ENCODE assay signal across 16 cellular contexts in the genomic region with DNA sequence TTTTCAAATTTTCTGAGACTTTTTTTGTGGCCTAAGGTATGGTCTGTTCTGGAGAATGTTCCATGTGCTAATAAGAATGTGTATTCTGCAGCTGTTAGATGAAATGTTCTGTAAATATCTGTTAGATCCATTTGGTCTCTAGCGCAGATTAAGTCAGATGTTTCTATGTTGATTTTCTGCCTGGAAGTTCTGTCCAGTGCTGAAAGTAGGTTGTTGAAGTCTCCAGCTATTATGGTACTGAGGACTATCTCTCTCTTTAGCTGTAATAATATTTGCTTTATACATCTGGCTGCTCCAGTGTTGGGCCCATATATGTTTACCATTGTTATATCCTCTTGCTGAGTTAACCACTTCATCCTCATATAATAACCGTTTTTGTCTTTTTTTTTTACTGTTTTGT. TPM values are rescaled to one million over a fixed set of nuclear protein-coding genes. Genes with fewer than 3 reads are reported as not detected.
DNase-seq lines count a peak whose midpoint lies in the region; ATAC-seq and TF ChIP-seq lines count a peak whose summit lies in the region.
"Had no signal": no experiment of that assay in that cellular context is flagged by ENCODE, and none has a peak within 500 bp of the region (broad histone marks: within the 10 kb centered on the region; RNA-seq: fewer than 3 reads in every experiment).

No MANE protein-coding gene starts in this region.

- H2AFZ ChIP-seq in SK-N-SH (ENCODE audit: low read depth) (no peak overlapping the region), HCT116 (ENCODE audit: low read depth, low read length, poor library complexity, severe bottlenecking) (no peak overlapping the region)
- H2AFZ ChIP-seq: GM23338 had no signal

- TF ChIP-seq CTCF in SK-N-SH (IDR thresholded peaks at IDR 0.05), result no peak
- no peak for TF ChIP-seq CTCF in HCT116 (IDR thresholded peaks at IDR 0.05 in 2 of 3, conservative IDR thresholded peaks at IDR 0.05 in 1 of 3; ENCODE audit: borderline replicate concordance in 1 of 3, insufficient read depth in 1 of 3, low read depth in 2 of 3, low read length in 2 of 3)

- H4K20me1 ChIP-seq in SK-N-SH (ENCODE audit: insufficient read depth) (no peaks in the 10 kb centered on the region), HCT116 (ENCODE audit: insufficient read depth) (no peaks in the 10 kb centered on the region)
- H4K20me1 ChIP-seq: BLaER1 had no signal

- H3F3A ChIP-seq in SK-N-SH (replicated peaks; ENCODE audit: insufficient read depth), result peaks cover 12% of the 10 kb centered on the region

- no peaks in the 10 kb centered on the region for H3K36me3 ChIP-seq in SK-N-SH (replicated peaks in 1 of 2; ENCODE audit: control insufficient read depth in 1 of 2, insufficient read depth in 2 of 2, low read length in 1 of 2)
- H3K36me3 ChIP-seq in HCT116 (ENCODE audit: control insufficient read depth in 1 of 2, insufficient read depth in 2 of 2, low read length in 2 of 2), result no peaks in the 10 kb centered on the region
- H3K36me3 ChIP-seq: BLaER1 had no signal

- intact Hi-C loops in HCT116 (cut with micrococcal nuclease), result no loop called here

- H3K9ac ChIP-seq in SK-N-SH, result no peak overlapping the region
- H3K9ac ChIP-seq in HCT116 (ENCODE audit: low read length), result no peak overlapping the region
- H3K9ac ChIP-seq: BLaER1 had no signal

- H3K79me2 ChIP-seq in SK-N-SH (ENCODE audit: insufficient read depth) (no peaks in the 10 kb centered on the region), HCT116 (ENCODE audit: insufficient read depth, low read length) (no peaks in the 10 kb centered on the region)

- TF ChIP-seq RAD21 in SK-N-SH (IDR thresholded peaks at IDR 0.05; ENCODE audit: low read length), result no peak
- TF ChIP-seq RAD21 in HCT116 (IDR thresholded peaks at IDR 0.05; ENCODE audit: low read depth), result no peak
- TF ChIP-seq RAD21 in Ishikawa (IDR thresholded peaks at IDR 0.05; ENCODE audit: low read depth), result no peak

- peaks cover 15% of the 10 kb centered on the region; the same call in 1 of the 2 replicates for H3K27me3 ChIP-seq in SK-N-SH (ENCODE audit: insufficient read depth)
- H3K27me3 ChIP-seq in HCT116 (ENCODE audit: insufficient read depth, low read length), result peaks cover 7% of the 10 kb centered on the region; the same call in 1 of the 2 replicates
- H3K27me3 ChIP-seq: BLaER1 had no signal

- POLR2A ChIA-PET in SK-N-SH (lab: Yijun Ruan, JAX), result no interaction called here
- POLR2A ChIA-PET in HCT116 (lab: Charles Lee), result no interaction called here

- no peak overlapping the region for H3K27ac ChIP-seq in SK-N-SH (ENCODE audit: low read depth in 2 of 2, low read length in 1 of 2)
- H3K27ac ChIP-seq in HCT116 (ENCODE audit: low read depth, low read length), result no peak overlapping the region
- H3K27ac ChIP-seq: BLaER1, C4-2B had no signal

- RAD21 ChIA-PET in HCT116 (lab: Charles Lee; ENCODE audit: low non-redundant PET in 1 of 2, low total read pairs in 2 of 2, uncharacterized antibody in 2 of 2, unreplicated experiment in 2 of 2), result no interaction called here

- WGBS in SK-N-SH (ENCODE audit: low lambda C conversion rate), result 25% methylated on average over 2 of the region's 2 CpGs

- H3K9me3 ChIP-seq in SK-N-SH, result no peaks in the 10 kb centered on the region
- no peaks in the 10 kb centered on the region for H3K9me3 ChIP-seq in HCT116 (ENCODE audit: control insufficient read depth in 1 of 2, insufficient read depth in 1 of 2, low read depth in 1 of 2, low read length in 2 of 2)
- H3K9me3 ChIP-seq: BLaER1, Caco-2 had no signal

- BruUV-seq in HCT116 (replicated peaks; lab: Mats Ljungman, UMichigan), result no TSS peak

- H3K9me2 ChIP-seq in SK-N-SH (no peaks in the 10 kb centered on the region), HCT116 (ENCODE audit: insufficient read depth) (no peaks in the 10 kb centered on the region)

- no peak overlapping the region for H3K4me2 ChIP-seq in SK-N-SH
- H3K4me2 ChIP-seq in HCT116 (ENCODE audit: low read length), result no peak overlapping the region
- H3K4me2 ChIP-seq: BLaER1, GM23338 had no signal

- no peak for DNase-seq in SK-N-SH
- DNase-seq in HCT116 (ENCODE audit: low read depth, low spot score), result no peak
- no peak for DNase-seq in germinal center (ENCODE audit: low spot score)
- DNase-seq: Caco-2; CD4-positive, CD25-positive, alpha-beta regulatory T cell; CD8-positive, alpha-beta T cell; DMS153; DMS79 treated with DMSO at 0.1 percent for 48 hours; GF-D8; H9 had no signal

- H3K4me3 ChIP-seq in SK-N-SH (ENCODE audit: low read depth in 2 of 2, low read length in 1 of 2), result no peak overlapping the region
- no peak overlapping the region for H3K4me3 ChIP-seq in HCT116 (replicated peaks in 1 of 2; ENCODE audit: low read depth in 1 of 2, low read length in 2 of 2)
- H3K4me3 ChIP-seq: BLaER1, GM23338 had no signal

- CTCF ChIA-PET in SK-N-SH (lab: Yijun Ruan, JAX) (no interaction called here), HCT116 (lab: Charles Lee) (interaction anchor here (0.6 kb wide), 1 partner anchor 17 kb away, joined by 4 read pairs; no protein-coding TSS in a partner anchor)

- ATAC-seq in SK-N-SH treated with all-trans-retinoic acid at 6 μM for 48 hours, result no peak
- no peak for ATAC-seq in HCT116
- no peak for ATAC-seq in HG03025 (IDR thresholded peaks at IDR 0.05; ENCODE audit: low FRiP score, unreplicated experiment)
- ATAC-seq: CD8-positive, alpha-beta T cell; GM23338 had no signal

- H3K4me1 ChIP-seq in SK-N-SH (ENCODE audit: control insufficient read depth in 1 of 2, insufficient read depth in 2 of 2, low read depth in 1 of 2, low read length in 1 of 2), result no peaks in the 10 kb centered on the region
- H3K4me1 ChIP-seq in HCT116 (ENCODE audit: control insufficient read depth in 1 of 2, insufficient read depth in 2 of 2, low read length in 2 of 2), result no peaks in the 10 kb centered on the region
- H3K4me1 ChIP-seq: BLaER1, Caco-2 had no signal

- TF ChIP-seq POLR2A in HCT116 (IDR thresholded peaks at IDR 0.05; ENCODE audit: borderline replicate concordance, extremely low read depth, insufficient read depth, insufficient read length), result no peak

- TF ChIP-seq EP300 in SK-N-SH (IDR thresholded peaks at IDR 0.05; ENCODE audit: borderline replicate concordance in 1 of 2, low read depth in 1 of 2, low read length in 1 of 2) (no peak), Ishikawa (IDR thresholded peaks at IDR 0.05; ENCODE audit: borderline replicate concordance) (no peak)

TF ChIP-seq in SK-N-SH treated with all-trans-retinoic acid at 6 μM for 48 hours, 23 proteins besides CTCF, POLR2A, EP300 and RAD21 (continues in another document):
- TF ChIP-seq ZFP3 (CRISPR knock-in tag; IDR thresholded peaks at IDR 0.05), result no peak
- TF ChIP-seq, protein P1, sequence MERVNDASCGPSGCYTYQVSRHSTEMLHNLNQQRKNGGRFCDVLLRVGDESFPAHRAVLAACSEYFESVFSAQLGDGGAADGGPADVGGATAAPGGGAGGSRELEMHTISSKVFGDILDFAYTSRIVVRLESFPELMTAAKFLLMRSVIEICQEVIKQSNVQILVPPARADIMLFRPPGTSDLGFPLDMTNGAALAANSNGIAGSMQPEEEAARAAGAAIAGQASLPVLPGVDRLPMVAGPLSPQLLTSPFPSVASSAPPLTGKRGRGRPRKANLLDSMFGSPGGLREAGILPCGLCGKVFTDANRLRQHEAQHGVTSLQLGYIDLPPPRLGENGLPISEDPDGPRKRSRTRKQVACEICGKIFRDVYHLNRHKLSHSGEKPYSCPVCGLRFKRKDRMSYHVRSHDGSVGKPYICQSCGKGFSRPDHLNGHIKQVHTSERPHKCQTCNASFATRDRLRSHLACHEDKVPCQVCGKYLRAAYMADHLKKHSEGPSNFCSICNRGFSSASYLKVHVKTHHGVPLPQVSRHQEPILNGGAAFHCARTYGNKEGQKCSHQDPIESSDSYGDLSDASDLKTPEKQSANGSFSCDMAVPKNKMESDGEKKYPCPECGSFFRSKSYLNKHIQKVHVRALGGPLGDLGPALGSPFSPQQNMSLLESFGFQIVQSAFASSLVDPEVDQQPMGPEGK (CRISPR knock-in tag; IDR thresholded peaks at IDR 0.05; ENCODE audit: borderline replicate concordance), result no peak

TF ChIP-seq in Ishikawa, 13 proteins besides CTCF, POLR2A, EP300 and RAD21:
- TF ChIP-seq, protein P2, sequence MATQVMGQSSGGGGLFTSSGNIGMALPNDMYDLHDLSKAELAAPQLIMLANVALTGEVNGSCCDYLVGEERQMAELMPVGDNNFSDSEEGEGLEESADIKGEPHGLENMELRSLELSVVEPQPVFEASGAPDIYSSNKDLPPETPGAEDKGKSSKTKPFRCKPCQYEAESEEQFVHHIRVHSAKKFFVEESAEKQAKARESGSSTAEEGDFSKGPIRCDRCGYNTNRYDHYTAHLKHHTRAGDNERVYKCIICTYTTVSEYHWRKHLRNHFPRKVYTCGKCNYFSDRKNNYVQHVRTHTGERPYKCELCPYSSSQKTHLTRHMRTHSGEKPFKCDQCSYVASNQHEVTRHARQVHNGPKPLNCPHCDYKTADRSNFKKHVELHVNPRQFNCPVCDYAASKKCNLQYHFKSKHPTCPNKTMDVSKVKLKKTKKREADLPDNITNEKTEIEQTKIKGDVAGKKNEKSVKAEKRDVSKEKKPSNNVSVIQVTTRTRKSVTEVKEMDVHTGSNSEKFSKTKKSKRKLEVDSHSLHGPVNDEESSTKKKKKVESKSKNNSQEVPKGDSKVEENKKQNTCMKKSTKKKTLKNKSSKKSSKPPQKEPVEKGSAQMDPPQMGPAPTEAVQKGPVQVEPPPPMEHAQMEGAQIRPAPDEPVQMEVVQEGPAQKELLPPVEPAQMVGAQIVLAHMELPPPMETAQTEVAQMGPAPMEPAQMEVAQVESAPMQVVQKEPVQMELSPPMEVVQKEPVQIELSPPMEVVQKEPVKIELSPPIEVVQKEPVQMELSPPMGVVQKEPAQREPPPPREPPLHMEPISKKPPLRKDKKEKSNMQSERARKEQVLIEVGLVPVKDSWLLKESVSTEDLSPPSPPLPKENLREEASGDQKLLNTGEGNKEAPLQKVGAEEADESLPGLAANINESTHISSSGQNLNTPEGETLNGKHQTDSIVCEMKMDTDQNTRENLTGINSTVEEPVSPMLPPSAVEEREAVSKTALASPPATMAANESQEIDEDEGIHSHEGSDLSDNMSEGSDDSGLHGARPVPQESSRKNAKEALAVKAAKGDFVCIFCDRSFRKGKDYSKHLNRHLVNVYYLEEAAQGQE (IDR thresholded peaks at IDR 0.05; ENCODE audit: low read depth), result peak; percentile 63
- TF ChIP-seq TAF1 (IDR thresholded peaks at IDR 0.05; ENCODE audit: low read depth), result no peak

RNA-seq across cellular contexts. Expression of a gene that starts 13.2 kb away (rescaled TPM):
- 8.7 and 11.8 TPM in 2 replicates for polyA plus RNA-seq in SK-N-SH (2012; rRNA removed)
- polyA plus RNA-seq in SK-N-SH (2012; cell fraction: cytosol; rRNA removed), result 9.8 and 10.1 TPM in 2 replicates
- polyA plus RNA-seq in SK-N-SH (2012; cell fraction: nucleus; rRNA removed), result 14.7 and 20.2 TPM in 2 replicates
- 17.9 TPM for total RNA-seq in HCT116 (2021; ENCODE audit: unreplicated experiment)
- 8.3 and 12.8 TPM in 2 replicates for polyA plus RNA-seq in HCT116 (2012)
